1 cellular context compared by ENCODE assay signal in genomic region chr1:30760596-30761311, GRCh38.
TF ChIP-seq lines count a peak whose summit lies in the region.

No MANE protein-coding gene starts in this region.

TF ChIP-seq in K562, 482 proteins besides CTCF, POLR2A, EP300 and RAD21 (continued from another document):
- 0 out of 2 replicates have a peak, but pooled peaks have one; percentile 42 for TF ChIP-seq STAT6 (CRISPR knock-in tag; IDR thresholded peaks at IDR 0.05)
- TF ChIP-seq NR4A1 (CRISPR knock-in tag; IDR thresholded peaks at IDR 0.05): no peak
- peak; percentile 8 for TF ChIP-seq NR4A1 (tag; IDR thresholded peaks at IDR 0.05)
- TF ChIP-seq HIVEP1 (CRISPR knock-in tag; IDR thresholded peaks at IDR 0.05): peak; percentile 68; the same call in 1 of the 2 replicates
- peak; percentile 35 for TF ChIP-seq SMAD4 (CRISPR knock-in tag; conservative IDR thresholded peaks at IDR 0.05)
- TF ChIP-seq ZFPM2 (CRISPR knock-in tag; IDR thresholded peaks at IDR 0.05): no peak
- 0 out of 2 replicates have a peak, but pooled peaks have one; percentile 24 for TF ChIP-seq BRD4 (IDR thresholded peaks at IDR 0.05)
- no peak for TF ChIP-seq BMI1 (IDR thresholded peaks at IDR 0.05; ENCODE audit: low read length)
- no peak for TF ChIP-seq ZNF764 (CRISPR knock-in tag; IDR thresholded peaks at IDR 0.05; ENCODE audit: low read depth)
- no peak for TF ChIP-seq ETS1 (conservative IDR thresholded peaks at IDR 0.05; ENCODE audit: control insufficient read depth, low read depth, low read length)
- TF ChIP-seq ZNF395 (CRISPR knock-in tag; IDR thresholded peaks at IDR 0.05): peak; percentile 53
- TF ChIP-seq HMBOX1 (IDR thresholded peaks at IDR 0.05): no peak
- peak; percentile 23; the same call in 1 of the 2 replicates for TF ChIP-seq ADNP (tag; IDR thresholded peaks at IDR 0.05)
- TF ChIP-seq MTA3 (IDR thresholded peaks at IDR 0.05; ENCODE audit: borderline replicate concordance): 0 out of 2 replicates have a peak, but pooled peaks have one; percentile 19
- TF ChIP-seq ZNF444 (CRISPR knock-in tag; IDR thresholded peaks at IDR 0.05): 0 out of 2 replicates have a peak, but pooled peaks have one; percentile 12
